In the genomic region with DNA sequence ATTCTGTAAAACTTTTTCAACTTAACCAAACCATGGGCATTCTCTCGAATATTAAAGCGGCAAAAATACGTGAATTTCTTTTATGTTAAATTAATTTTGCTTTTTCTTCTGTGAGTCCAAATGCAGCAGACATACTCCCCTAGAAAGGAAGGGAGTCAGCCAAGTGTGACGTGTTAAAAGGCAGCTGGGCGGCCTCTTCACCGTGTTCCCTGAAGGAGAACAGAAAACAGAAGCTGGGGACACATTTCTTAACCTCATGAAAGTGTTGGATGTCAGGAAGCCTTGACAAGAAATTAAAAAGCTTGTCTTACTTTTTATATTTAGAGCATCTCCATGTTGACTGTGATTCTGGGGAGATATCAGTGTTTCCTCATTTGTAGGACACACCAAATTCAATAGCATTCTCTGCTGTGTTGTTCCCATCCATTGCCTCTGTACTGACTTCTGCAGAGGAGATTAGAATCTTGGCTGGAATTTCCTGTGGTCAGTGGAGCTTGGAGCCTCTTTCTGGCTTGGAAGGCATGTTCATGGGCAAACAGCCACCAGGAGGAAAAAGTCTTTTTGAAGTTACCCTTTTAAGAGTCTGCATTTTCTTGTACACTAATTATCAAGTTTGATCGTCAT, we compare ENCODE assay signal across 9 cellular contexts.
DNase-seq lines count a peak whose midpoint lies in the region; ATAC-seq and TF ChIP-seq lines count a peak whose summit lies in the region.
"Had no signal": no experiment of that assay in that cellular context is flagged by ENCODE, and none has a peak within 500 bp of the region (broad histone marks: within the 10 kb centered on the region; RNA-seq: fewer than 3 reads in every experiment).

No MANE protein-coding gene starts in this region.

- H3K9me3 Mint-ChIP-seq in activated T-cell treated with anti-CD3 and anti-CD28 coated beads, Interleukin-2, amount 50 U/mL, for 4 hours: no peaks in the 10 kb centered on the region

- no peaks in the 10 kb centered on the region for H3K4me1 Mint-ChIP-seq in activated T-cell treated with anti-CD3 and anti-CD28 coated beads, Interleukin-2, amount 50 U/mL, for 4 hours (ENCODE audit: low read depth)

- H3K36me3 Mint-ChIP-seq in activated T-cell treated with anti-CD3 and anti-CD28 coated beads, Interleukin-2, amount 50 U/mL, for 4 hours (ENCODE audit: insufficient read depth): no peaks in the 10 kb centered on the region

- H3K27ac ChIP-seq in 22Rv1 (0 out of 2 replicates have a peak overlapping the region, but pooled peaks have one; percentile 3), VCaP (peak overlapping the region; percentile 89)

- TF ChIP-seq CTCF in 22Rv1 (IDR thresholded peaks at IDR 0.05): no peak
- no peak for TF ChIP-seq CTCF in VCaP (conservative IDR thresholded peaks at IDR 0.05)

- no peak overlapping the region for H3K4me3 Mint-ChIP-seq in activated T-cell treated with anti-CD3 and anti-CD28 coated beads, Interleukin-2, amount 50 U/mL, for 4 hours

- no peak for ATAC-seq in HG03039 (IDR thresholded peaks at IDR 0.05; ENCODE audit: unreplicated experiment)
- no peak for ATAC-seq in stimulated activated naive CD8-positive, alpha-beta T cell treated with anti-CD3 and anti-CD28 coated beads, Interleukin-15, Interleukin-2, amounts not matched to agents 100 U/mL and 50 U/mL, for 24 hours
- no peak for ATAC-seq in activated T-cell treated with anti-CD3 and anti-CD28 coated beads, Interleukin-2, amount 50 U/mL, for 4 hours

- peak; percentile 88 for DNase-seq in HT-29 (ENCODE audit: low spot score)
- DNase-seq in islet precursor cell: peak; percentile 93
- DNase-seq in activated gamma-delta T cell treated with Interleukin-2 at 50 U/mL for 16 hours: no peak
- no peak for DNase-seq in stimulated activated naive CD8-positive, alpha-beta T cell treated with anti-CD3 and anti-CD28 coated beads, Interleukin-15, Interleukin-2, amounts not matched to agents 100 U/mL and 50 U/mL, for 24 hours
- DNase-seq in activated T-cell treated with anti-CD3 and anti-CD28 coated beads, Interleukin-2, amount 50 U/mL, for 4 hours: no peak
- DNase-seq: adrenal gland had no signal

- H3K27me3 Mint-ChIP-seq in activated T-cell treated with anti-CD3 and anti-CD28 coated beads, Interleukin-2, amount 50 U/mL, for 4 hours (ENCODE audit: low read depth): no peaks in the 10 kb centered on the region

Comparison
In these comparisons a context has a peak if more than half of its experiments do, and no peak if none do; other contexts are left out.
1. DNase-seq: peak in HT-29 (single experiment) and islet precursor cell (single experiment); none in activated gamma-delta T cell treated with Interleukin-2 at 50 U/mL for 16 hours (single experiment), stimulated activated naive CD8-positive, alpha-beta T cell treated with anti-CD3 and anti-CD28 coated beads, Interleukin-15, Interleukin-2, amounts not matched to agents 100 U/mL and 50 U/mL, for 24 hours (single experiment) and activated T-cell treated with anti-CD3 and anti-CD28 coated beads, Interleukin-2, amount 50 U/mL, for 4 hours (single experiment).